7 cellular contexts compared by ENCODE assay signal in genomic region chr19:41127801-41128300, GRCh38.
DNase-seq lines count a peak whose midpoint lies in the region; FAIRE-seq and TF ChIP-seq lines count a peak whose summit lies in the region.
"Not testable (repeated sequence)": the region's sequence is repeated elsewhere in the genome, so short reads cannot be mapped to it uniquely, and the experiment has no call there.

No MANE protein-coding gene starts in this region.

- not testable (repeated sequence) for H3K4me3 ChIP-seq in fibroblast of mammary gland (ENCODE audit: control insufficient read depth, low read depth, low read length)

- FAIRE-seq in GM19239 (lab: Jason Lieb, UNC): peak; percentile 49

- DNase-seq in GM19239 (ENCODE audit: insufficient read length, low spot score): not testable (repeated sequence)
- DNase-seq in NCI-H2171 treated with DMSO at 0.1 percent for 48 hours (lab: John Stamatoyannopoulos, UW): peak; percentile 67
- peak; percentile 47 for DNase-seq in UCSD-AML1 (lab: John Stamatoyannopoulos, UW; ENCODE audit: unreplicated experiment)
- peak; percentile 94 for DNase-seq in activated naive CD4-positive, alpha-beta T cell treated with Interleukin-2 at 50 U/mL for 16 hours
- peak; percentile 28 for DNase-seq in fibroblast of mammary gland (ENCODE audit: low read depth)
- DNase-seq in midbrain (lab: John Stamatoyannopoulos, UW): peak; percentile 12
- DNase-seq in stimulated activated CD4-positive, alpha-beta T cell treated with anti-CD3 and anti-CD28 coated beads, Interleukin-2, amount 100 ng/mL, for 24 hours: peak; percentile 84 to 93

- TF ChIP-seq CTCF in fibroblast of mammary gland (conservative IDR thresholded peaks at IDR 0.05; ENCODE audit: control insufficient read depth, insufficient read depth, low read depth, low read length): not testable (repeated sequence)
